23 cellular contexts compared by ENCODE assay signal in the genomic region with DNA sequence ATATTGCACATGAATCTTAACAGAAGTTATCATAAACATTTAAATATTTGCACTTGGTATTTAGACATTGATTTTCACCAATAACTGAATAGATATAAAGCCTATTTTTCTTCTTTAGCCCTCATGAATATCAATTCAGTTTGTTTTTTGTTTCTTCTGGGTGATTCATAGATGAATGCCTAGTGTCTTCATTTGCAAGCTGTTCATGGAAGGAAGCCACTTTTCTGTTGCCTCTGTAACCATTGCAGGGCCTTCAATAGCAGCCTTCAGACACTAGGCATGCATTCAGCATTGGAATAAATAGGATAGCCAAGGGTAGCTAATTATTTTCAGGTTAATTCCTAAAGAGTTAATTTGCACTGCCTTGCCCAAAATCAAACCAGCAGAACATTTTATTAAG.
"Had no signal": no experiment of that assay in that cellular context is flagged by ENCODE, and none has a peak within 500 bp of the region (broad histone marks: within the 10 kb centered on the region; RNA-seq: fewer than 3 reads in every experiment).

No MANE protein-coding gene starts in this region.

- H3K27ac ChIP-seq: coronary artery, gastroesophageal sphincter, parathyroid adenoma, SK-N-MC, stomach, testis, transverse colon, uterus, VCaP had no signal

- ATAC-seq: effector memory CD8-positive, alpha-beta T cell; gastroesophageal sphincter; right cardiac atrium; stimulated activated naive B cell treated with anti-CD40 and anti-IgM and Interleukin-4, amounts not matched to agents 10 μg/mL and 1 μg/mL and 100 μg/mL, for 72 hours had no signal

- FAIRE-seq: astrocyte, kidney had no signal

- DNase-seq: activated CD4-positive, alpha-beta T cell treated with anti-CD3 and anti-CD28 coated beads for 4 hours; activated CD4-positive, alpha-beta T cell treated with anti-CD3 and anti-CD28 coated beads, Interleukin-2, amount 50 U/mL, for 4 hours; activated effector memory CD4-positive, alpha-beta T cell treated with Interleukin-2 at 50 U/mL for 16 hours; activated naive CD4-positive, alpha-beta T cell treated with Interleukin-2 at 50 U/mL for 16 hours; central memory CD4-positive, alpha-beta T cell; effector memory CD8-positive, alpha-beta T cell; erythroblast; kidney; naive B cell; right cardiac atrium; stimulated activated CD4-positive, alpha-beta T cell treated with anti-CD3 and anti-CD28 coated beads, Interleukin-15, amount 100 ng/mL, for 24 hours; stimulated activated CD4-positive, alpha-beta T cell treated with anti-CD3 and anti-CD28 coated beads, Interleukin-2, amount 100 ng/mL, for 24 hours; stimulated activated naive B cell treated with anti-CD40 and anti-IgM and Interleukin-4, amounts not matched to agents 10 μg/mL and 1 μg/mL and 100 μg/mL, for 72 hours; stomach; testis; transverse colon; uterus had no signal

- H3K27me3 ChIP-seq: gastroesophageal sphincter, stomach, testis, transverse colon, uterus had no signal
